ENCODE assay signal across 9 cellular contexts in the genomic region with DNA sequence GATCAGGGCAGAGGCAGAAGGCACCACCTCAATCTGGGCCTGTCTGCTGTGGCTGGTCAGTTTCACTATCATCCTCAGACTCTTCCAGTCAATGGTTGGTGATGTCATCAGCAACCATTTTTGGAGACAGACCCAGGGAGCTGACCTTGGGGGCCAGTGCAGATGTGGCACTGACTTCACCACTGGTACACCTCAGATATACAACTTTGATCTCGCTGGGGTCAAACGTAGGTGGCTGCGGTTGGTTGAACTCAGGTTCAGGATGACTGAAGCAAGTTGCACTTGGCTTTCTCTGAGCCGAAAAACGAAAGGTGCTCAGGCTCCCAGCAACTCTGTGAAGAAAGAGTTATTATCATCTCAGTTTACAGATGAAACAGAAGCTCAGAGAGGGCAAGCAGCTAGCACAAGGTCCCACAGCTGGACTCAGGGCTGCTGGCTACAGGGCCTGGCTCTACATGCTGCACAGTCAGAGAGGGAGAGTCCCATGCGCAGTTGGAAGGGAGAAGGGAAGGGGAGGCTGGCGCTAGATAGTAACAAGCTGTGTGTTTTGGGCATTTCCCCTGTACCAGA. TPM values are rescaled to one million over a fixed set of nuclear protein-coding genes. Genes with fewer than 3 reads are reported as not detected.
DNase-seq lines count a peak whose midpoint lies in the region; ATAC-seq and TF ChIP-seq lines count a peak whose summit lies in the region.
"Had no signal": no experiment of that assay in that cellular context is flagged by ENCODE, and none has a peak within 500 bp of the region (broad histone marks: within the 10 kb centered on the region; RNA-seq: fewer than 3 reads in every experiment).

No MANE protein-coding gene starts in this region.

- H3K4me3 ChIP-seq in coronary artery (no peak overlapping the region), mesendoderm (ENCODE audit: low read length) (no peak overlapping the region)

- peaks cover 6% of the 10 kb centered on the region for H3K9me3 Mint-ChIP-seq in mesothelial cell of epicardium
- H3K9me3 Mint-ChIP-seq: T-helper 1 cell treated with Interleukin-12 subunit alpha and Interleukin-12 subunit beta and Interleukin-4 antibody, amounts not matched to agents 30 μg/mL and 1 μg/mL, for 36 hours had no signal

- H2BK5ac ChIP-seq in mesendoderm (ENCODE audit: low read length): no peak overlapping the region

- no peaks in the 10 kb centered on the region for H3K36me3 ChIP-seq in mesendoderm (ENCODE audit: control insufficient read depth, insufficient read depth, low read length)

- no peaks in the 10 kb centered on the region for H3K27me3 Mint-ChIP-seq in mesothelial cell of epicardium (ENCODE audit: low read depth)

- DNase-seq in mesothelial cell of epicardium (ENCODE audit: low spot score in 2 of 2, unreplicated experiment in 2 of 2) (no peak), substantia nigra (lab: John Stamatoyannopoulos, UW) (no peak), coronary artery (ENCODE audit: low spot score) (no peak), mesendoderm (no peak), mesenteric fat pad (ENCODE audit: low spot score) (no peak)

- no peak overlapping the region for H3K56ac ChIP-seq in mesendoderm (ENCODE audit: low read length)

- H4K5ac ChIP-seq in mesendoderm (ENCODE audit: low read length): no peak overlapping the region

- H2BK120ac ChIP-seq in mesendoderm (ENCODE audit: low read depth, low read length): no peak overlapping the region

- H3K79me1 ChIP-seq in mesendoderm (ENCODE audit: low read length): no peaks in the 10 kb centered on the region

- peaks cover 13% of the 10 kb centered on the region for H3K4me1 Mint-ChIP-seq in mesothelial cell of epicardium

- H2BK15ac ChIP-seq in mesendoderm (replicated peaks; ENCODE audit: low read depth): no peak overlapping the region

- H3K4ac ChIP-seq in mesendoderm (ENCODE audit: low read depth, low read length): no peak overlapping the region

- no peak overlapping the region for H3K9ac ChIP-seq in mesendoderm (ENCODE audit: low read length)

- no peak overlapping the region for H3K4me2 ChIP-seq in mesendoderm (ENCODE audit: low read length)

- peak overlapping the region; percentile 25 for H3K27ac Mint-ChIP-seq in mesothelial cell of epicardium
- H3K27ac Mint-ChIP-seq: T-helper 1 cell treated with Interleukin-12 subunit alpha and Interleukin-12 subunit beta and Interleukin-4 antibody, amounts not matched to agents 30 μg/mL and 1 μg/mL, for 36 hours had no signal

- no CpG with 5 or more reads among the region's 7 CpGs for WGBS in mesendoderm (ENCODE audit: extremely low coverage, insufficient coverage, low lambda C conversion rate)

- no peaks in the 10 kb centered on the region for H3K27me3 ChIP-seq in mesendoderm (ENCODE audit: insufficient read depth, low read length, poor library complexity)

- H3K23ac ChIP-seq in mesendoderm (ENCODE audit: low read length): no peak overlapping the region

- no peak overlapping the region for H2AK5ac ChIP-seq in mesendoderm (ENCODE audit: low read length)

- ATAC-seq in GM18868 (IDR thresholded peaks at IDR 0.05; ENCODE audit: unreplicated experiment) (peak; percentile 92), GM21619 (IDR thresholded peaks at IDR 0.05; ENCODE audit: unreplicated experiment) (peak; percentile 95), HG03432 (IDR thresholded peaks at IDR 0.05; ENCODE audit: unreplicated experiment) (peak; percentile 97)

- TF ChIP-seq CTCF in mesothelial cell of epicardium (IDR thresholded peaks at IDR 0.05; ENCODE audit: unreplicated experiment) (no peak), coronary artery (IDR thresholded peaks at IDR 0.05) (no peak)

- no peak overlapping the region for H3K18ac ChIP-seq in mesendoderm (ENCODE audit: low read length)

- H3K27ac ChIP-seq in substantia nigra (ENCODE audit: low read depth, low read length, poor library complexity, severe bottlenecking) (no peak overlapping the region), coronary artery (no peak overlapping the region), mesendoderm (ENCODE audit: low read depth, low read length) (no peak overlapping the region)

- peaks cover 29% of the 10 kb centered on the region for H3K36me3 Mint-ChIP-seq in mesothelial cell of epicardium

- no peaks in the 10 kb centered on the region for H3K79me2 ChIP-seq in mesendoderm (ENCODE audit: control insufficient read depth, insufficient read depth, low read length)

- no peak overlapping the region for H4K8ac ChIP-seq in mesendoderm (ENCODE audit: low read depth, low read length)

- H3K4me3 Mint-ChIP-seq in mesothelial cell of epicardium: no peak overlapping the region
- H3K4me3 Mint-ChIP-seq: T-helper 1 cell treated with Interleukin-12 subunit alpha and Interleukin-12 subunit beta and Interleukin-4 antibody, amounts not matched to agents 30 μg/mL and 1 μg/mL, for 36 hours had no signal

- H3K4me1 ChIP-seq in mesendoderm (ENCODE audit: control insufficient read depth, low read depth, low read length): no peaks in the 10 kb centered on the region

RNA-seq across cellular contexts. Expression of a gene that starts 27.2 kb away (rescaled TPM):
- total RNA-seq in mesothelial cell of epicardium (14.6 to 15.2 TPM (median 14.7 TPM) in 3 replicates), mesenteric fat pad (4.8 TPM)
- 3.2 TPM for polyA plus RNA-seq in mesendoderm (2013, experiment 1 of 2)
- 3.1 TPM for polyA plus RNA-seq in mesendoderm (2013, experiment 2 of 2)

RNA-seq across cellular contexts. Expression of a gene that starts 27.6 kb away (rescaled TPM):
- total RNA-seq in mesothelial cell of epicardium: 68.0 to 76.6 TPM (median 72.6 TPM) in 3 replicates
- polyA plus RNA-seq in mesendoderm (2013, experiment 1 of 2): 16.0 TPM
- 16.8 TPM for polyA plus RNA-seq in mesendoderm (2013, experiment 2 of 2)
- 80.4 TPM for total RNA-seq in mesenteric fat pad

RNA-seq across cellular contexts. Expression of a gene that starts 49.2 kb away (rescaled TPM):
- 216 to 221 TPM (median 221 TPM) in 3 replicates for total RNA-seq in mesothelial cell of epicardium
- polyA plus RNA-seq in mesendoderm (2013, experiment 1 of 2): 276 TPM
- polyA plus RNA-seq in mesendoderm (2013, experiment 2 of 2): 274 TPM
- total RNA-seq in mesenteric fat pad: 179 TPM
